14 cellular contexts compared by ENCODE assay signal in the genomic region with DNA sequence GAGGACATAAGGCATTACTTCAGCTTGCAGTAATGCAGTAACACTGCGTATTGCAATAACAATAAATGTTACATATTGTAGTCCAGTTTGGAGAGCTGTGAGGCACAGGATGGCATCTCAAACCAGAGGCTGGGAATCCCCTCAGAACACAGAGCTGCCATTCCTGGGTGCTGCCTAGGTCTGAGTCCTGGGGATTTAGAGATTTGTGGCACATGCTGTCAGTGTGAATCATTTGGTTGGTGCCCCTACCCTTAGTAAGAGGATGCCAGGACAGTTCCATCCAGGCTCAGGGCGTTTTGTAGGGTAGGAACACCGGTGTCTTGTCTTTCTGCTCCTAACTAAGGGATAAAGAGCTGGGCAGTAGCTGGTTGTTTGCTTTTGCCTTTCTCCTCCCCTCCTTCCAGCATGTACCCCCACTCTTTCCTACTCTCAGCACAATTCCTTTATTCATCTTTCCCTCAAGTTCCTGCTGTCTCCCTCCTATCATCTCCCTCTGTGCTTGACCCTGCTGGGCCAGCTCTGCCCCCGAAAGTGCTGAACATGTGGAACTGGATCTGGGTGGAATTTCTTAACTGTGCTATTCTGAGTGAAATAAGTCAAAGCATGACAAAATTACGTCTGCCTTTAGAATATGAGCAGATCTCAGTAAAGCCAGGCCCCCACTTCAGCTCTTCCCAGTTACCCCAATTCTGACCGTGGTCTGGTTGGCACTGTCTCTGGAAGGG. TPM values are rescaled to one million over a fixed set of nuclear protein-coding genes. Genes with fewer than 3 reads are reported as not detected.
"Had no signal": no experiment of that assay in that cellular context is flagged by ENCODE, and none has a peak within 500 bp of the region (broad histone marks: within the 10 kb centered on the region; RNA-seq: fewer than 3 reads in every experiment).

No MANE protein-coding gene starts in this region.

- H3K4me3 ChIP-seq: breast epithelium, gastrocnemius medialis, testis had no signal

- H3K27me3 ChIP-seq: breast epithelium, gastrocnemius medialis, testis had no signal

- H3K9me3 ChIP-seq: breast epithelium, gastrocnemius medialis, testis had no signal

- H3K27ac ChIP-seq: breast epithelium, gastrocnemius medialis, testis had no signal

- H3K4me1 ChIP-seq: breast epithelium, gastrocnemius medialis, testis had no signal

- ATAC-seq: gastrocnemius medialis; left ventricle myocardium superior; stimulated activated naive CD8-positive, alpha-beta T cell treated with anti-CD3 and anti-CD28 coated beads, Interleukin-15, Interleukin-2, amounts not matched to agents 100 U/mL and 50 U/mL, for 24 hours had no signal

- DNase-seq: activated CD4-positive, alpha-beta memory T cell treated with anti-CD3 and anti-CD28 coated beads, Interleukin-2, amount 10 ng/mL, durations not matched to agents 7 days and 5 days; activated CD4-positive, alpha-beta T cell treated with anti-CD3 and anti-CD28 coated beads for 1 hour; activated gamma-delta T cell treated with Interleukin-2 at 50 U/mL for 16 hours; activated naive CD8-positive, alpha-beta T cell treated with anti-CD3 and anti-CD28 coated beads for 36 hours; activated T-cell treated with anti-CD3 and anti-CD28 coated beads, Interleukin-2, amount 50 U/mL, for 48 hours; gastrocnemius medialis; left ventricle myocardium superior; stimulated activated CD4-positive, alpha-beta T cell treated with anti-CD3 and anti-CD28 coated beads, Interleukin-1b, Interleukin-23, amount 100 ng/mL, for 48 hours; stimulated activated naive CD8-positive, alpha-beta T cell treated with anti-CD3 and anti-CD28 coated beads, Interleukin-15, Interleukin-2, amounts not matched to agents 100 U/mL and 50 U/mL, for 24 hours; testis had no signal

- FAIRE-seq: endothelial cell of umbilical vein, keratinocyte, urothelium cell line had no signal

- H3K36me3 ChIP-seq: breast epithelium, gastrocnemius medialis had no signal

RNA-seq across cellular contexts. Expression of a gene that starts 49.4 kb away (rescaled TPM):
- total RNA-seq: activated CD4-positive, alpha-beta memory T cell treated with anti-CD3 and anti-CD28 coated beads, Interleukin-2, amount 10 ng/mL, durations not matched to agents 7 days and 5 days; endothelial cell of umbilical vein had no signal
